ENCODE assay signal across 8 cellular contexts in the genomic region with DNA sequence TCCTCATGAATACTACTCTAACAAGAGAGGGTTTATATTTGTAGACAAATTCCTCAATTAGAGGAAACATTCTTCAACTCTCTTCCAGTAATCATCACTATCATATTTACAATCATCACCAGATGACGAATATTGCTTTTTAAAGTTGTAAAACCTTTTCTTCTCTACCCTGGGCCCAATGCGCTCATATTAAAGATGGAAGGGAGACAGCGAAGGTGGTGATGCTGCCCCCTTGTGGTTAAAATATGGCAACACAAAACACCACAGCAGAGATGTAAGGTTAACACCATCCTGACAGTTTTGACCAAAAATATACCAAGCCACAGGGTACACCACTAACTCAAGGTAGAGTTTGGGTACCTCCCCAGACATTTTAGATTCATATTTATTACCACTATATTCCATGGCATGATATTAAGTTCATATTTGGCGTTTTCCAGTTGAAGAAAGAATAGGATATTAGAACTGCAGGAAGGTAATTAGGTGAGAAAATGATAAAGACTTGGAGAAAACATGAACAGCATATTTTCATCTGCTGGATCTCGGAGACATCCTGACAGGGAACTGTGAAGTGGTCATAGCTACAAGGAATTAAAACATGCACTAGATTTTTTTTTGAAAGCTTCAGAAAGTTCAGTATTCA.
DNase-seq lines count a peak whose midpoint lies in the region; ATAC-seq and TF ChIP-seq lines count a peak whose summit lies in the region.

No MANE protein-coding gene starts in this region.

- no peaks in the 10 kb centered on the region for H3K9me3 Mint-ChIP-seq in WTC11
- H3K9me3 Mint-ChIP-seq in neural crest cell = no peaks in the 10 kb centered on the region

- H3K4me3 Mint-ChIP-seq in WTC11 = no peak overlapping the region
- no peak overlapping the region for H3K4me3 Mint-ChIP-seq in neural crest cell

- peak; percentile 41 for TF ChIP-seq CTCF in GM10248 (IDR thresholded peaks at IDR 0.05; ENCODE audit: control extremely low read depth, extremely low read depth, low read depth, missing control alignments)
- TF ChIP-seq CTCF in LNCAP (IDR thresholded peaks at IDR 0.05) = peak; percentile 62
- TF ChIP-seq CTCF in WTC11 (IDR thresholded peaks at IDR 0.05) = peak; percentile 29; the same call in 1 of the 2 replicates
- peak; percentile 69 for TF ChIP-seq CTCF in neural crest cell (conservative IDR thresholded peaks at IDR 0.05)

- H3K4me1 Mint-ChIP-seq in WTC11 = peaks cover 19% of the 10 kb centered on the region
- H3K4me1 Mint-ChIP-seq in neural crest cell = no peaks in the 10 kb centered on the region

- CTCF ChIA-PET in GM10248 (lab: Yijun Ruan, JAX) = interaction anchor here (1.0 to 2.9 kb wide), 12 partner anchors 11 to 407 kb away, joined by 3 to 20 read pairs (median 4); no protein-coding TSS in a partner anchor
- CTCF ChIA-PET in WTC11 (lab: Charles Lee) = interaction anchor here (1.0 kb wide), 1 partner anchor 33 kb away, joined by 5 read pairs; no protein-coding TSS in a partner anchor

- peak; percentile 48 for DNase-seq in AG08395 (ENCODE audit: low spot score)
- DNase-seq in GM10248 (ENCODE audit: extremely low spot score) = peak; percentile 20
- DNase-seq in WTC11 (ENCODE audit: low spot score) = peak; percentile 22
- DNase-seq in neural crest cell (ENCODE audit: low read depth, low spot score) = peak; percentile 22

- H3K27ac Mint-ChIP-seq in WTC11 (no peak overlapping the region), neural crest cell (ENCODE audit: unreplicated experiment) (no peak overlapping the region)

- POLR2A ChIA-PET in GM10248 (lab: Yijun Ruan, JAX) = no interaction called here
- POLR2A ChIA-PET in WTC11 (lab: Charles Lee) = no interaction called here

- peaks cover 5% of the 10 kb centered on the region for H3K36me3 Mint-ChIP-seq in WTC11
- H3K36me3 Mint-ChIP-seq in neural crest cell (ENCODE audit: low read depth) = no peaks in the 10 kb centered on the region

- ATAC-seq in WTC11 = peak; percentile 67
- ATAC-seq in esophagus mucosa = peak; percentile 49
- ATAC-seq in GM18498 (IDR thresholded peaks at IDR 0.05; ENCODE audit: unreplicated experiment) = no peak
- no peak for ATAC-seq in GM21619 (IDR thresholded peaks at IDR 0.05; ENCODE audit: unreplicated experiment)

- H3K27me3 Mint-ChIP-seq in WTC11 (ENCODE audit: low read depth) (no peaks in the 10 kb centered on the region; the same call in 1 of the 2 replicates), neural crest cell (ENCODE audit: low read depth) (no peaks in the 10 kb centered on the region)

TF ChIP-seq in WTC11, 78 proteins besides CTCF, POLR2A, EP300 and RAD21:
- TF ChIP-seq NFE2L1 (CRISPR knock-in tag; IDR thresholded peaks at IDR 0.05) (no peak), ATF1 (CRISPR knock-in tag; IDR thresholded peaks at IDR 0.05) (no peak), ZBTB21 (CRISPR knock-in tag; IDR thresholded peaks at IDR 0.05; ENCODE audit: borderline replicate concordance) (no peak), HMGA2 (CRISPR knock-in tag; IDR thresholded peaks at IDR 0.05) (no peak), TP53 (CRISPR knock-in tag; IDR thresholded peaks at IDR 0.05) (no peak), PRRX2 (CRISPR knock-in tag; IDR thresholded peaks at IDR 0.05) (no peak), TEAD1 (CRISPR knock-in tag; IDR thresholded peaks at IDR 0.05) (no peak), TEAD4 (CRISPR knock-in tag; IDR thresholded peaks at IDR 0.05) (no peak)
- TF ChIP-seq, protein P1, sequence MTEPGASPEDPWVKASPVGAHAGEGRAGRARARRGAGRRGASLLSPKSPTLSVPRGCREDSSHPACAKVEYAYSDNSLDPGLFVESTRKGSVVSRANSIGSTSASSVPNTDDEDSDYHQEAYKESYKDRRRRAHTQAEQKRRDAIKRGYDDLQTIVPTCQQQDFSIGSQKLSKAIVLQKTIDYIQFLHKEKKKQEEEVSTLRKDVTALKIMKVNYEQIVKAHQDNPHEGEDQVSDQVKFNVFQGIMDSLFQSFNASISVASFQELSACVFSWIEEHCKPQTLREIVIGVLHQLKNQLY (CRISPR knock-in tag; IDR thresholded peaks at IDR 0.05) = no peak

Comparison
In these comparisons a context has a peak if more than half of its experiments do, and no peak if none do; other contexts are left out.
1. ATAC-seq: peak in WTC11 (single experiment) and esophagus mucosa (single experiment); none in GM18498 (single experiment) and GM21619 (single experiment).
2. Peak in every context shown above with its lines, with median percentiles within 50 percentile points of each other: DNase-seq and CTCF ChIP-seq.